Comparison of ENCODE assay signal across 8 cellular contexts in the genomic region with DNA sequence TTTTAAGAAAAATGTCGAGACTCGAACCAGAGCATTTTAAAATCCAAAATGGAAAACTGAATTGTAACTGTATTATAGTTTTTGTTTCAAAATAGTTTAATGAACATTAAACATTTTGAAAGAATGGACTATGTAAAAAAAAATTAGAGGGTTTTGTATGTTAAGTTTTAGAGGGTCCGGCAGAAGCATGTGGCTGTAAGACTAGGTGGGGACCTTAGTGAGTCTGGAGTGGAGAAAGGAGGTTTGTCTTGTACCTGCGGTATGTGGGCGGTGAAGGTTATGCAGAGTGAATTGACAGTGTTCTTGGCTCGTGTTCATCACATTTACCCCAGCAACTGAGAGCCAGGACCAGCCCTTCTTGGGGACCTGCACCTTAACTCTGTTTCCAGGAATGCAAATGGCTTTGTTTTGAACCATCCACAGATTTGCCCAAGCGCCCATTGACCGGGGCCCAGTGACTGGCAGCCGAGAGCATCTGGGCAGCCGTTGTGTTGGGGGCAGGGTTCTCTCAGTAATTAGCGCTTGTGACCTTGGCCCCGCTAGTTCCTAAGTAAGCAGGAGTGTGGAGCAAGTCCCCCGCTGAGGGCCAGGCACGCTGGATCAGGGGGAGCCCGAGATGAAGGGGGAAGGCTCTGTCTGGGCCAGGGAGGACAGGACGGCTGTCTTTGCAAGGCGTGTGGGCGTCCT. TPM values are rescaled to one million over a fixed set of nuclear protein-coding genes. Genes with fewer than 3 reads are reported as not detected.
DNase-seq lines count a peak whose midpoint lies in the region; ATAC-seq, FAIRE-seq and TF ChIP-seq lines count a peak whose summit lies in the region.

No MANE protein-coding gene starts in this region.

- H2AK5ac ChIP-seq in H1 (ENCODE audit: low read depth, low read length) = 0 out of 2 replicates have a peak overlapping the region, but pooled peaks have one; percentile 92

- H3K23me2 ChIP-seq in H1 (ENCODE audit: low read depth, low read length) = peaks cover 16% of the 10 kb centered on the region

- H3K4me2 ChIP-seq in SK-N-SH (peak overlapping the region; percentile 88), H1 (ENCODE audit: insufficient read depth in 1 of 2, low read depth in 2 of 2, low read length in 2 of 2) (peak overlapping the region; percentile 93 to 94)

- peaks cover 32% of the 10 kb centered on the region for H4K20me1 ChIP-seq in SK-N-SH (ENCODE audit: insufficient read depth)
- peaks cover 17 to 20% of the 10 kb centered on the region in 2 experiments for H4K20me1 ChIP-seq in H1 (replicated peaks in 1 of 2; ENCODE audit: control insufficient read depth in 1 of 2, insufficient read depth in 2 of 2, low read length in 2 of 2)

- peak overlapping the region; percentile 87 for H3K18ac ChIP-seq in H1 (ENCODE audit: extremely low read depth, low read length)

- H4K8ac ChIP-seq in H1 (ENCODE audit: extremely low read depth, insufficient read depth, low read length) = peak overlapping the region; percentile 89; the same call in 1 of the 2 replicates

- H2BK120ac ChIP-seq in H1 (replicated peaks; ENCODE audit: low read depth, low read length) = no peak overlapping the region

- WGBS in SK-N-SH (ENCODE audit: low lambda C conversion rate) = 92% methylated on average over 15 of the region's 18 CpGs
- WGBS in H1 (ENCODE audit: extremely low coverage in 1 of 2, insufficient coverage in 1 of 2, insufficient read length in 1 of 2, insufficient replicate concordance in 2 of 2, low coverage in 1 of 2, low lambda C conversion rate in 2 of 2, missing lambda C conversion rate in 1 of 2), 2 experiments = 11% methylated on average over 18 of the region's 18 CpGs; no CpG with 5 or more reads in 1 of the 2 experiments

- H3K4me1 ChIP-seq in SK-N-SH (ENCODE audit: control insufficient read depth in 1 of 2, insufficient read depth in 2 of 2, low read depth in 1 of 2, low read length in 1 of 2) (peaks cover 6 to 23% of the 10 kb centered on the region in 2 experiments; a peak in 2 of 4 replicates), H1 (replicated peaks in 1 of 4; ENCODE audit: control insufficient read depth in 3 of 4, insufficient read depth in 4 of 4, low read length in 3 of 4) (peaks cover 5 to 17% (median 12%) of the 10 kb centered on the region in 4 experiments)
- H3K4me1 ChIP-seq in naive thymus-derived CD4-positive, alpha-beta T cell (ENCODE audit: control insufficient read depth in 2 of 2, insufficient read depth in 2 of 2, low read length in 2 of 2) = peaks cover 10 to 19% of the 10 kb centered on the region in 2 donors

- H2BK15ac ChIP-seq in H1 (ENCODE audit: low read length) = peak overlapping the region; percentile 92; the same call in 1 of the 2 replicates

- ATAC-seq in naive thymus-derived CD4-positive, alpha-beta T cell = no peak
- ATAC-seq in GM18907 (IDR thresholded peaks at IDR 0.05; ENCODE audit: unreplicated experiment) = no peak

- intact Hi-C loops in naive thymus-derived CD4-positive, alpha-beta T cell (cut with micrococcal nuclease) = loop anchor here in 1 of 2 donors (10.0 kb wide), 1 partner anchor 868 kb away; no protein-coding TSS in a partner anchor

- peaks cover 0 to 24% (median 8%) of the 10 kb centered on the region in 11 donors for H3K9me3 Mint-ChIP-seq in naive thymus-derived CD4-positive, alpha-beta T cell

- H3K9me3 ChIP-seq in SK-N-SH (no peaks in the 10 kb centered on the region), H1 (ENCODE audit: insufficient read depth in 2 of 2, low read depth in 1 of 2, low read length in 1 of 2) (no peaks in the 10 kb centered on the region)
- no peaks in the 10 kb centered on the region for H3K9me3 ChIP-seq in naive thymus-derived CD4-positive, alpha-beta T cell (ENCODE audit: control insufficient read depth in 2 of 3, low read length in 3 of 3)

- H3K79me2 ChIP-seq in SK-N-SH (ENCODE audit: insufficient read depth) (peaks cover 45% of the 10 kb centered on the region), H1 (ENCODE audit: control insufficient read depth in 1 of 2, insufficient read depth in 2 of 2, low read length in 2 of 2) (peaks cover 6 to 32% of the 10 kb centered on the region in 2 experiments)

- TF ChIP-seq POLR2A in H1 (IDR thresholded peaks at IDR 0.05; ENCODE audit: control extremely low read depth in 1 of 2, low read depth in 2 of 2, low read length in 2 of 2) = peak; percentile 38 to 45; a peak in 2 of 3 replicates

- peaks cover 29% of the 10 kb centered on the region for H3F3A ChIP-seq in SK-N-SH (replicated peaks; ENCODE audit: insufficient read depth)

- POLR2A ChIA-PET in SK-N-SH (lab: Yijun Ruan, JAX) = interaction anchor here (1.2 to 3.9 kb wide), 3 partner anchors 14 to 391 kb away, joined by 3 to 24 read pairs (median 7); no protein-coding TSS in a partner anchor
- POLR2A ChIA-PET in H1 (lab: Charles Lee; ENCODE audit: partially characterized antibody) = interaction anchor here (0.8 to 4.0 kb wide), 11 partner anchors 11 to 365 kb away, joined by 3 to 43 read pairs (median 5); no protein-coding TSS in a partner anchor
- POLR2A ChIA-PET in naive thymus-derived CD4-positive, alpha-beta T cell (lab: Charles Lee) = interaction anchor here (0.5 to 6.6 kb wide), 25 partner anchors 8 to 250 kb away, joined by 3 to 401 read pairs (median 15); no protein-coding TSS in a partner anchor

- H3K27me3 ChIP-seq in SK-N-SH (ENCODE audit: insufficient read depth) = no peaks in the 10 kb centered on the region
- H3K27me3 ChIP-seq in H1 (replicated peaks in 1 of 4; ENCODE audit: control insufficient read depth in 3 of 4, extremely low read depth in 1 of 4, insufficient read depth in 3 of 4, low read length in 3 of 4) = no peaks in the 10 kb centered on the region
- no peaks in the 10 kb centered on the region for H3K27me3 ChIP-seq in naive thymus-derived CD4-positive, alpha-beta T cell (ENCODE audit: control insufficient read depth in 2 of 2, insufficient read depth in 2 of 2, low read length in 2 of 2)

- DNase-seq in HFF-Myc (ENCODE audit: extremely low read depth, low read depth) (no peak), SK-N-SH (no peak), H1 (ENCODE audit: low read depth in 1 of 2, low spot score in 2 of 2) (peak in 1 of 2 experiments; percentile 68), GM10266 (ENCODE audit: extremely low spot score) (no peak), GM19238 (ENCODE audit: insufficient read length, low spot score) (no peak), NCI-H526 (lab: John Stamatoyannopoulos, UW) (no peak)
- DNase-seq in naive thymus-derived CD4-positive, alpha-beta T cell = peak in 1 of 9 donors; percentile 38

- H3K27ac Mint-ChIP-seq in naive thymus-derived CD4-positive, alpha-beta T cell = peak overlapping the region; percentile 93 to 99 (median 99)

- H3K36me3 Mint-ChIP-seq in naive thymus-derived CD4-positive, alpha-beta T cell = peaks cover 10 to 46% (median 20%) of the 10 kb centered on the region in 5 donors

- TF ChIP-seq RAD21 in SK-N-SH (IDR thresholded peaks at IDR 0.05; ENCODE audit: low read length) (no peak), H1 (IDR thresholded peaks at IDR 0.05 in 1 of 2, conservative IDR thresholded peaks at IDR 0.05 in 1 of 2; ENCODE audit: low read depth in 2 of 2, low read length in 2 of 2) (peak in 1 of 2 experiments; percentile 28; a peak in 3 of 4 replicates)

- TF ChIP-seq EP300 in SK-N-SH (IDR thresholded peaks at IDR 0.05; ENCODE audit: borderline replicate concordance in 1 of 2, low read depth in 1 of 2, low read length in 1 of 2) = no peak
- peak in 1 of 2 experiments; percentile 22; a peak in 1 of 3 replicates for TF ChIP-seq EP300 in H1 (IDR thresholded peaks at IDR 0.05; ENCODE audit: borderline replicate concordance in 1 of 2, low read depth in 2 of 2, low read length in 2 of 2)

- H3K36me3 ChIP-seq in SK-N-SH (replicated peaks in 1 of 2; ENCODE audit: control insufficient read depth in 1 of 2, insufficient read depth in 2 of 2, low read length in 1 of 2) = peaks cover 7 to 30% of the 10 kb centered on the region in 2 experiments
- peaks cover 3 to 5% (median 4%) of the 10 kb centered on the region in 4 experiments; a peak in 2 of 8 replicates for H3K36me3 ChIP-seq in H1 (ENCODE audit: control insufficient read depth in 2 of 4, insufficient read depth in 4 of 4, low read length in 3 of 4)
- peaks cover 0 to 16% (median 6%) of the 10 kb centered on the region in 3 experiments for H3K36me3 ChIP-seq in naive thymus-derived CD4-positive, alpha-beta T cell (ENCODE audit: control insufficient read depth in 2 of 3, insufficient read depth in 3 of 3, low read length in 3 of 3)

- H4K5ac ChIP-seq in H1 (ENCODE audit: insufficient read length, low read depth, low read length) = no peak overlapping the region

- no peak for FAIRE-seq in H1 (lab: Jason Lieb, UNC)

- H3K27me3 Mint-ChIP-seq in naive thymus-derived CD4-positive, alpha-beta T cell = peaks cover 0 to 12% (median 0%) of the 10 kb centered on the region in 5 donors

- H3K56ac ChIP-seq in H1 (replicated peaks; ENCODE audit: insufficient read length, low read depth, low read length) = no peak overlapping the region

- H3K23ac ChIP-seq in H1 (ENCODE audit: insufficient read length) = no peak overlapping the region

- no peak overlapping the region for H4K91ac ChIP-seq in H1 (replicated peaks; ENCODE audit: insufficient read length, low read length)

- H2BK12ac ChIP-seq in H1 (ENCODE audit: low read depth, low read length) = peak overlapping the region; percentile 97

- no peak overlapping the region for H3K14ac ChIP-seq in H1 (ENCODE audit: insufficient read length)

- H2AFZ ChIP-seq in SK-N-SH (ENCODE audit: low read depth) (no peak overlapping the region), H1 (ENCODE audit: low read length) (no peak overlapping the region)

- H3K9ac ChIP-seq in SK-N-SH (peak overlapping the region; percentile 98), H1 (replicated peaks in 1 of 4; ENCODE audit: extremely low read depth in 1 of 4, low read depth in 3 of 4, low read length in 3 of 4) (peak overlapping the region in 3 of 4 experiments; percentile 55 to 86 (median 85); a peak in 4 of 7 replicates)

- H2BK20ac ChIP-seq in H1 (ENCODE audit: low read length) = no peak overlapping the region

- peaks cover 15 to 42% (median 26%) of the 10 kb centered on the region in 7 donors for H3K4me1 Mint-ChIP-seq in naive thymus-derived CD4-positive, alpha-beta T cell

- H3K4me3 ChIP-seq in HFF-Myc (replicated peaks; ENCODE audit: low read depth, low read length) (peak overlapping the region; percentile 55), SK-N-SH (ENCODE audit: low read depth in 2 of 2, low read length in 1 of 2) (no peak overlapping the region; a peak in 1 of 4 replicates), H1 (ENCODE audit: extremely low read depth in 1 of 4, insufficient read depth in 2 of 4, low read depth in 3 of 4, low read length in 4 of 4) (peak overlapping the region; percentile 51 to 82 (median 72); a peak in 7 of 8 replicates)
- H3K4me3 ChIP-seq in naive thymus-derived CD4-positive, alpha-beta T cell (ENCODE audit: low read length) = peak overlapping the region; percentile 75

- H3K4me3 Mint-ChIP-seq in naive thymus-derived CD4-positive, alpha-beta T cell = peak overlapping the region; percentile 78 to 99 (median 92)

- peak overlapping the region in 1 of 2 experiments; percentile 93; a peak in 2 of 4 replicates for H3K27ac ChIP-seq in SK-N-SH (ENCODE audit: low read depth in 2 of 2, low read length in 1 of 2)
- H3K27ac ChIP-seq in H1 (ENCODE audit: low read depth, low read length) = no peak overlapping the region
- H3K27ac ChIP-seq in naive thymus-derived CD4-positive, alpha-beta T cell (ENCODE audit: low read depth, low read length) = peak overlapping the region; percentile 99

- H3K79me1 ChIP-seq in H1 (ENCODE audit: low read depth, low read length) = peaks cover 9% of the 10 kb centered on the region; the same call in 1 of the 2 replicates

- no peaks in the 10 kb centered on the region for H3K9me2 ChIP-seq in SK-N-SH

- no peak overlapping the region for H2BK5ac ChIP-seq in H1 (ENCODE audit: low read depth, low read length)

- TF ChIP-seq CTCF in HFF-Myc (IDR thresholded peaks at IDR 0.05; ENCODE audit: low read depth, low read length, missing control alignments) (no peak), SK-N-SH (IDR thresholded peaks at IDR 0.05) (no peak), H1 (IDR thresholded peaks at IDR 0.05; ENCODE audit: control extremely low read depth in 1 of 3, insufficient read depth in 1 of 3, low read depth in 1 of 3, low read length in 3 of 3) (0 out of 4 replicates have a peak, but pooled peaks of 1 of the 3 experiments have one; percentile 4), GM10266 (IDR thresholded peaks at IDR 0.05; ENCODE audit: control insufficient read depth, insufficient read depth, low read depth, missing control alignments) (no peak)

- H3K4ac ChIP-seq in H1 (replicated peaks; ENCODE audit: insufficient read length, low read depth, low read length) = no peak overlapping the region

- CTCF ChIA-PET in SK-N-SH (lab: Yijun Ruan, JAX) = interaction anchor here (0.6 kb wide), 1 partner anchor 76 kb away, joined by 3 read pairs; no protein-coding TSS in a partner anchor
- CTCF ChIA-PET in H1 (lab: Charles Lee; ENCODE audit: partially characterized antibody) = no interaction called here
- CTCF ChIA-PET in naive thymus-derived CD4-positive, alpha-beta T cell (lab: Charles Lee) = interaction anchor here (1.5 to 1.6 kb wide), 2 partner anchors 19 to 21 kb away, joined by 4 to 5 read pairs; no protein-coding TSS in a partner anchor

RNA-seq across cellular contexts. Expression of gene KLF6, which starts 1.4 kb away (rescaled TPM):
- polyA plus RNA-seq in SK-N-SH (2012; rRNA removed) = 127 and 148 TPM in 2 replicates
- polyA plus RNA-seq in SK-N-SH (2012; cell fraction: cytosol; rRNA removed) = 72.3 and 76.2 TPM in 2 replicates
- 687 and 844 TPM in 2 replicates for polyA plus RNA-seq in SK-N-SH (2012; cell fraction: nucleus; rRNA removed)
- 19.5 and 23.0 TPM in 2 replicates for total RNA-seq in H1 (2021; fragmentation: NEBNext Ultra II Directional; extraction: Animal tissue kit (Norgen Biotek cat#: 25700))
- polyA plus RNA-seq in H1 (2011; rRNA removed) = 5.7 and 10.1 TPM in 2 replicates
- 8.9 TPM for polyA plus RNA-seq in H1 (2011; cell fraction: cytosol; rRNA removed)
- 19.0 TPM for polyA plus RNA-seq in H1 (2011; cell fraction: nucleus; rRNA removed)
- polyA plus RNA-seq in H1 (2012, experiment 1 of 2) = 9.4 to 16.4 TPM (median 12.4 TPM) in 4 replicates
- polyA plus RNA-seq in H1 (2012, experiment 2 of 2) = 4.0 TPM
- polyA plus RNA-seq in H1 (2013, experiment 1 of 2) = 9.9 TPM
- 10.1 TPM for polyA plus RNA-seq in H1 (2013, experiment 2 of 2)
- 19.2 and 29.7 TPM in 2 replicates for polyA minus RNA-seq in H1 (2011; rRNA and poly(A)+ RNA removed)
- polyA minus RNA-seq in H1 (2011; cell fraction: cytosol; rRNA and poly(A)+ RNA removed) = 9.5 TPM
- polyA minus RNA-seq in H1 (2011; cell fraction: nucleus; rRNA and poly(A)+ RNA removed) = 108 TPM
- total RNA-seq in naive thymus-derived CD4-positive, alpha-beta T cell = 1,000 to 10,000 TPM in 1 of 5 experiments, 100 to 1,000 TPM in 4; 142 to 1,870 (median 168) TPM
- polyA plus RNA-seq in naive thymus-derived CD4-positive, alpha-beta T cell = 100 to 1,000 TPM; 153 to 190 TPM

Comparison
In these comparisons a context has a peak if more than half of its experiments do, and no peak if none do; other contexts are left out.
1. H3K4me3 ChIP-seq: peak in HFF-Myc (single experiment), H1 (4 of 4) and naive thymus-derived CD4-positive, alpha-beta T cell (single experiment); none in SK-N-SH (0 of 2).